In genomic region chr1:21818661-21819060, GRCh38 we compare ENCODE assay signal across 8 cellular contexts. TPM values are rescaled to one million over a fixed set of nuclear protein-coding genes. Genes with fewer than 3 reads are reported as not detected.
DNase-seq lines count a peak whose midpoint lies in the region; FAIRE-seq and TF ChIP-seq lines count a peak whose summit lies in the region.

No MANE protein-coding gene starts in this region.

- H4K20me1 ChIP-seq in SK-N-SH (ENCODE audit: insufficient read depth) (no peaks in the 10 kb centered on the region), PC-9 (ENCODE audit: insufficient read depth) (no peaks in the 10 kb centered on the region)

- intact Hi-C loops in colonic mucosa (cut with DNase I) = loop anchor here (10.0 kb wide), 1 partner anchor 146 kb away; no protein-coding TSS in a partner anchor
- intact Hi-C loops in PC-9 (cut with micrococcal nuclease; ENCODE audit: unreplicated experiment) = loop anchor here (5.0 kb wide), 1 partner anchor 116 kb away; no protein-coding TSS in a partner anchor

- FAIRE-seq in small intestine (lab: Jason Lieb, UNC) = no peak

- no peak overlapping the region for H3K4me2 ChIP-seq in SK-N-SH
- no peak overlapping the region for H3K4me2 ChIP-seq in PC-9

- H3K36me3 ChIP-seq in SK-N-SH (replicated peaks in 1 of 2; ENCODE audit: control insufficient read depth in 1 of 2, insufficient read depth in 2 of 2, low read length in 1 of 2) (peaks cover 0 to 8% of the 10 kb centered on the region in 2 experiments), colonic mucosa (no peaks in the 10 kb centered on the region), small intestine (ENCODE audit: control insufficient read depth in 2 of 2, insufficient read depth in 2 of 2, low read length in 2 of 2) (peaks cover 4 to 5% of the 10 kb centered on the region in 2 donors), PC-9 (ENCODE audit: low read depth) (no peaks in the 10 kb centered on the region)

- H2AFZ ChIP-seq in SK-N-SH (ENCODE audit: low read depth) (no peak overlapping the region), PC-9 (no peak overlapping the region)

- TF ChIP-seq EP300 in SK-N-SH (IDR thresholded peaks at IDR 0.05; ENCODE audit: borderline replicate concordance in 1 of 2, low read depth in 1 of 2, low read length in 1 of 2) = no peak

- no peaks in the 10 kb centered on the region for H3K9me3 ChIP-seq in SK-N-SH
- H3K9me3 ChIP-seq in colonic mucosa = no peaks in the 10 kb centered on the region
- no peaks in the 10 kb centered on the region for H3K9me3 ChIP-seq in small intestine (ENCODE audit: control insufficient read depth, low read depth)
- H3K9me3 ChIP-seq in PC-9 (ENCODE audit: insufficient read depth, low read depth) = no peaks in the 10 kb centered on the region

- no peaks in the 10 kb centered on the region for H3K79me2 ChIP-seq in SK-N-SH (ENCODE audit: insufficient read depth)
- H3K79me2 ChIP-seq in PC-9 (ENCODE audit: low read depth) = no peaks in the 10 kb centered on the region

- H3K27me3 ChIP-seq in SK-N-SH (ENCODE audit: insufficient read depth) (no peaks in the 10 kb centered on the region), colonic mucosa (no peaks in the 10 kb centered on the region), small intestine (ENCODE audit: control insufficient read depth in 2 of 2, insufficient read depth in 2 of 2, low read length in 2 of 2) (no peaks in the 10 kb centered on the region), PC-9 (ENCODE audit: insufficient read depth, low read depth) (no peaks in the 10 kb centered on the region)

- TF ChIP-seq RAD21 in SK-N-SH (IDR thresholded peaks at IDR 0.05; ENCODE audit: low read length) = no peak

- H3K4me1 ChIP-seq in SK-N-SH (ENCODE audit: control insufficient read depth in 1 of 2, insufficient read depth in 2 of 2, low read depth in 1 of 2, low read length in 1 of 2) = no peaks in the 10 kb centered on the region; a peak in 1 of 4 replicates
- no peaks in the 10 kb centered on the region for H3K4me1 ChIP-seq in colonic mucosa
- no peaks in the 10 kb centered on the region for H3K4me1 ChIP-seq in small intestine (ENCODE audit: control insufficient read depth in 2 of 2, insufficient read depth in 1 of 2, low read depth in 1 of 2, low read length in 1 of 2)
- peaks cover 21% of the 10 kb centered on the region for H3K4me1 ChIP-seq in PC-9 (replicated peaks; ENCODE audit: insufficient read depth)

- POLR2A ChIA-PET in SK-N-SH (lab: Yijun Ruan, JAX) (no interaction called here), PC-9 (lab: Charles Lee; ENCODE audit: unreplicated experiment) (no interaction called here)

- TF ChIP-seq CTCF in SK-N-SH (IDR thresholded peaks at IDR 0.05) (no peak), colonic mucosa (IDR thresholded peaks at IDR 0.05) (no peak), PC-9 (conservative IDR thresholded peaks at IDR 0.05) (no peak)

- DNase-seq in activated CD8-positive, alpha-beta memory T cell treated with anti-CD3 and anti-CD28 coated beads for 24 hours = peak; percentile 61
- no peak for DNase-seq in activated CD8-positive, alpha-beta memory T cell treated with anti-CD3 and anti-CD28 coated beads, Interleukin-2, amount 50 U/mL, for 4 hours
- DNase-seq in SK-N-SH (peak; percentile 97), colonic mucosa (peak; percentile 62), small intestine (peak; percentile 81), PC-9 (no peak), mesenteric fat pad (ENCODE audit: low spot score) (no peak), T-helper 9 cell (no peak)

- H3F3A ChIP-seq in SK-N-SH (replicated peaks; ENCODE audit: insufficient read depth) (peaks cover 13% of the 10 kb centered on the region), PC-9 (ENCODE audit: insufficient read depth, low read depth) (peaks cover 13% of the 10 kb centered on the region)

- H3K9ac ChIP-seq in SK-N-SH (no peak overlapping the region), colonic mucosa (ENCODE audit: low read depth in 2 of 2, low read length in 2 of 2) (no peak overlapping the region)

- no peak overlapping the region for H3K4me3 ChIP-seq in SK-N-SH (ENCODE audit: low read depth in 2 of 2, low read length in 1 of 2)
- H3K4me3 ChIP-seq in colonic mucosa = no peak overlapping the region
- no peak overlapping the region for H3K4me3 ChIP-seq in small intestine (ENCODE audit: low read depth in 1 of 2, low read length in 2 of 2)
- H3K4me3 ChIP-seq in PC-9 = no peak overlapping the region

- WGBS in SK-N-SH (ENCODE audit: low lambda C conversion rate) = 53% methylated on average over 9 of the region's 10 CpGs
- WGBS in small intestine, 3 donors = 11 to 21% (median 19%) methylated on average over 7 to 10 of the region's 10 CpGs

- H3K9me2 ChIP-seq in SK-N-SH = no peaks in the 10 kb centered on the region
- no peaks in the 10 kb centered on the region for H3K9me2 ChIP-seq in PC-9 (ENCODE audit: insufficient read depth)

- CTCF ChIA-PET in SK-N-SH (lab: Yijun Ruan, JAX) (no interaction called here), PC-9 (lab: Charles Lee) (no interaction called here)

- BruUV-seq in PC-9 (replicated peaks; lab: Mats Ljungman, UMichigan) = no TSS peak

- H3K27ac ChIP-seq in SK-N-SH (ENCODE audit: low read depth in 2 of 2, low read length in 1 of 2) (no peak overlapping the region), colonic mucosa (no peak overlapping the region), small intestine (ENCODE audit: low read depth in 1 of 2, low read length in 1 of 2) (no peak overlapping the region), PC-9 (no peak overlapping the region)

TF ChIP-seq in SK-N-SH, 30 proteins besides CTCF, POLR2A, EP300 and RAD21 (continues in another document):
- TF ChIP-seq YY1 (IDR thresholded peaks at IDR 0.05; ENCODE audit: low read depth) (no peak), ELF1 (IDR thresholded peaks at IDR 0.05) (no peak), MAX (IDR thresholded peaks at IDR 0.05; ENCODE audit: low read depth) (no peak), REST (IDR thresholded peaks at IDR 0.05; ENCODE audit: low read depth, low read length) (no peak), GATA2 (CRISPR knock-in tag; IDR thresholded peaks at IDR 0.05) (no peak), CHD2 (IDR thresholded peaks at IDR 0.05; ENCODE audit: low read length, partially characterized antibody) (no peak), GABPA (IDR thresholded peaks at IDR 0.05; ENCODE audit: low read depth) (no peak), IRF3 (IDR thresholded peaks at IDR 0.05; ENCODE audit: low read depth, low read length) (no peak), RXRA (IDR thresholded peaks at IDR 0.05; ENCODE audit: borderline replicate concordance, low read depth) (no peak), JUND (IDR thresholded peaks at IDR 0.05) (no peak), RFX5 (IDR thresholded peaks at IDR 0.05; ENCODE audit: low read length) (no peak), MEF2A (IDR thresholded peaks at IDR 0.05; ENCODE audit: borderline replicate concordance, low read depth) (no peak)

RNA-seq across cellular contexts. Expression of gene LDLRAD2, which starts 6.6 kb away (rescaled TPM):
- polyA plus RNA-seq in SK-N-SH (2012; rRNA removed) (0.02 TPM in 1 of 2 replicates, not detected in the other), small intestine (under 1 TPM; 0.22 to 0.85 (median 0.81) TPM)
- polyA plus RNA-seq in SK-N-SH (2012; cell fraction: cytosol; rRNA removed) = not detected in 2 replicates
- 0.02 and 0.04 TPM in 2 replicates for polyA plus RNA-seq in SK-N-SH (2012; cell fraction: nucleus; rRNA removed)
- total RNA-seq in colonic mucosa (under 1 TPM; 0.08 to 0.25 TPM), PC-9 (2021) (not detected in 2 replicates), mesenteric fat pad (0.35 TPM)

RNA-seq across cellular contexts. Expression of gene USP48, which starts 35.7 kb away (rescaled TPM):
- 13.6 and 16.3 TPM in 2 replicates for polyA plus RNA-seq in SK-N-SH (2012; rRNA removed)
- 15.3 and 22.0 TPM in 2 replicates for polyA plus RNA-seq in SK-N-SH (2012; cell fraction: cytosol; rRNA removed)
- 20.5 and 33.7 TPM in 2 replicates for polyA plus RNA-seq in SK-N-SH (2012; cell fraction: nucleus; rRNA removed)
- 10 to 100 TPM; 47.1 to 51.3 TPM for total RNA-seq in colonic mucosa
- 10 to 100 TPM; 15.1 to 18.5 (median 17.0) TPM for polyA plus RNA-seq in small intestine
- total RNA-seq in PC-9 (2021) = 63.1 and 63.5 TPM in 2 replicates
- 53.7 TPM for total RNA-seq in mesenteric fat pad

Comparison
In these comparisons a context has a peak if more than half of its experiments do, and no peak if none do; other contexts are left out.
1. DNase-seq: peak in activated CD8-positive, alpha-beta memory T cell treated with anti-CD3 and anti-CD28 coated beads for 24 hours (single experiment), SK-N-SH (single experiment), colonic mucosa (single experiment) and small intestine (single experiment); none in activated CD8-positive, alpha-beta memory T cell treated with anti-CD3 and anti-CD28 coated beads, Interleukin-2, amount 50 U/mL, for 4 hours (single experiment), PC-9 (0 of 2), mesenteric fat pad (single experiment) and T-helper 9 cell (single experiment).